1 cellular context compared by ENCODE assay signal in genomic region chr6:112036088-112036637, GRCh38.
TF ChIP-seq lines count a peak whose summit lies in the region.

No MANE protein-coding gene starts in this region.

TF ChIP-seq in SK-N-SH, 30 proteins besides CTCF, POLR2A, EP300 and RAD21:
- TF ChIP-seq, protein P1, sequence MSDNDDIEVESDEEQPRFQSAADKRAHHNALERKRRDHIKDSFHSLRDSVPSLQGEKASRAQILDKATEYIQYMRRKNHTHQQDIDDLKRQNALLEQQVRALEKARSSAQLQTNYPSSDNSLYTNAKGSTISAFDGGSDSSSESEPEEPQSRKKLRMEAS (IDR thresholded peaks at IDR 0.05; ENCODE audit: low read depth): no peak
- TF ChIP-seq SIN3A (IDR thresholded peaks at IDR 0.05; ENCODE audit: borderline replicate concordance, low read depth, low read length) (no peak), ELF1 (IDR thresholded peaks at IDR 0.05) (no peak), CHD2 (IDR thresholded peaks at IDR 0.05; ENCODE audit: low read length, partially characterized antibody) (no peak), YY1 (IDR thresholded peaks at IDR 0.05; ENCODE audit: low read depth) (no peak), NFIC (IDR thresholded peaks at IDR 0.05; ENCODE audit: borderline replicate concordance) (no peak), JUND (IDR thresholded peaks at IDR 0.05) (no peak), SMC3 (IDR thresholded peaks at IDR 0.05; ENCODE audit: low read depth, low read length) (no peak), TAF1 (IDR thresholded peaks at IDR 0.05; ENCODE audit: borderline replicate concordance, low read depth, low read length) (no peak)
TF ChIP-seq in SK-N-SH: peak in this region for 0.
